1 cellular context compared by ENCODE assay signal in the genomic region with DNA sequence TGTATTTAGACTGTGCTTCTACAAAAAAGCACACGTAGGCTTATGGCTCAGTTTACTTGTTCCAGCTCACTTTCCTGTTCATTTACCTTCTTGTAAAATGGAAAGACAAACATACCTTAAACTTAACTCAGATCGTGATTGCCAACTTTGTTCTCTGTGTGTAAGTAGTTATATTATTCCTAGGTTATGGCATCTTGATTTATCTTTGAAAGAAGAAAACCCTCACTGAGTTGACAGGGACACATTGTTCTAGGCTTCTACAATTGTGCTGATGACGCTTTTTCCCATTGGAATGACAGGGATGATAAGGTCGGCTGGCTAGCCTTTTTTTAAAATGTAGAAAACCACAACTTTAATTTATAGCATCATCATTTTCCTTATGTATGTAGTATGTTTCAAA.
TF ChIP-seq lines count a peak whose summit lies in the region.

No MANE protein-coding gene starts in this region.

TF ChIP-seq in K562, 482 proteins besides CTCF, POLR2A, EP300 and RAD21 (continued from another document):
- TF ChIP-seq, protein P1, sequence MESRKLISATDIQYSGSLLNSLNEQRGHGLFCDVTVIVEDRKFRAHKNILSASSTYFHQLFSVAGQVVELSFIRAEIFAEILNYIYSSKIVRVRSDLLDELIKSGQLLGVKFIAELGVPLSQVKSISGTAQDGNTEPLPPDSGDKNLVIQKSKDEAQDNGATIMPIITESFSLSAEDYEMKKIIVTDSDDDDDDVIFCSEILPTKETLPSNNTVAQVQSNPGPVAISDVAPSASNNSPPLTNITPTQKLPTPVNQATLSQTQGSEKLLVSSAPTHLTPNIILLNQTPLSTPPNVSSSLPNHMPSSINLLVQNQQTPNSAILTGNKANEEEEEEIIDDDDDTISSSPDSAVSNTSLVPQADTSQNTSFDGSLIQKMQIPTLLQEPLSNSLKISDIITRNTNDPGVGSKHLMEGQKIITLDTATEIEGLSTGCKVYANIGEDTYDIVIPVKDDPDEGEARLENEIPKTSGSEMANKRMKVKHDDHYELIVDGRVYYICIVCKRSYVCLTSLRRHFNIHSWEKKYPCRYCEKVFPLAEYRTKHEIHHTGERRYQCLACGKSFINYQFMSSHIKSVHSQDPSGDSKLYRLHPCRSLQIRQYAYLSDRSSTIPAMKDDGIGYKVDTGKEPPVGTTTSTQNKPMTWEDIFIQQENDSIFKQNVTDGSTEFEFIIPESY (CRISPR knock-in tag; IDR thresholded peaks at IDR 0.05), result no peak
- no peak for TF ChIP-seq MCM5 (IDR thresholded peaks at IDR 0.05; ENCODE audit: low read depth)
- no peak for TF ChIP-seq BCL6 (CRISPR knock-in tag; IDR thresholded peaks at IDR 0.05)
- no peak for TF ChIP-seq KDM4B (IDR thresholded peaks at IDR 0.05; ENCODE audit: borderline replicate concordance in 2 of 2, low read depth in 1 of 2)
